In genomic region chr13:28679628-28680027, GRCh38 we compare ENCODE assay signal across 9 cellular contexts. TPM values are rescaled to one million over a fixed set of nuclear protein-coding genes. Genes with fewer than 3 reads are reported as not detected.
DNase-seq lines count a peak whose midpoint lies in the region; ATAC-seq, FAIRE-seq and TF ChIP-seq lines count a peak whose summit lies in the region.
"Had no signal": no experiment of that assay in that cellular context is flagged by ENCODE, and none has a peak within 500 bp of the region (broad histone marks: within the 10 kb centered on the region; RNA-seq: fewer than 3 reads in every experiment).

No MANE protein-coding gene starts in this region.

- H3K4me1 ChIP-seq in A549 = no peaks in the 10 kb centered on the region
- H3K4me1 ChIP-seq in CD4-positive, alpha-beta memory T cell (ENCODE audit: insufficient read depth, low read length) = no peaks in the 10 kb centered on the region

- H3K27me3 ChIP-seq in CD4-positive, alpha-beta memory T cell (ENCODE audit: insufficient read depth, low read length) = no peaks in the 10 kb centered on the region

- H3K27me3 Mint-ChIP-seq in CD4-positive, alpha-beta memory T cell = no peaks in the 10 kb centered on the region

- TF ChIP-seq POLR2A in A549 (IDR thresholded peaks at IDR 0.05; ENCODE audit: low read length) = no peak

- WGBS in A549 (ENCODE audit: missing lambda C conversion rate) = 19% methylated on average over 1 of the region's 1 CpG

- H3K4me2 ChIP-seq in A549 = no peak overlapping the region

- in situ Hi-C loops in SK-MEL-5 (cut with HindIII; ENCODE audit: low pct_unique_long_range_greater_than_20kb, low sequenced_read_pairs) = no loop called here

- peak; percentile 45 for TF ChIP-seq CTCF in A549 (IDR thresholded peaks at IDR 0.05)
- TF ChIP-seq CTCF in GM12872 (IDR thresholded peaks at IDR 0.05; ENCODE audit: insufficient read depth, low read depth, low read length) = peak; percentile 23; the same call in 1 of the 3 replicates

- peaks cover 0 to 4% (median 1%) of the 10 kb centered on the region in 4 donors for H3K4me1 Mint-ChIP-seq in CD4-positive, alpha-beta memory T cell

- ATAC-seq in A549 = peak; percentile 73 to 79; a peak in 5 of 6 replicates

- POLR2A ChIA-PET in A549 (lab: Yijun Ruan, JAX) = no interaction called here
- POLR2A ChIA-PET in CD4-positive, alpha-beta memory T cell (lab: Charles Lee; ENCODE audit: partially characterized antibody) = no interaction called here

- no peaks in the 10 kb centered on the region for H3K9me3 Mint-ChIP-seq in CD4-positive, alpha-beta memory T cell
- H3K9me3 Mint-ChIP-seq: activated T-helper 1 cell treated with anti-CD3 and anti-CD28 coated beads, Interleukin-12 subunit alpha, Interleukin-12 subunit beta, Interleukin-2, Interleukin-4 antibody, amounts not matched to agents 30 ng/mL and 10 ng/mL and 1 ng/mL, durations not matched to agents 14 hours and 24 hours and 36 hours had no signal

- no peak overlapping the region for H3K27ac ChIP-seq in A549
- H3K27ac ChIP-seq in CD4-positive, alpha-beta memory T cell (ENCODE audit: low read depth, low read length) = no peak overlapping the region

- no peak for DNase-seq in A549 (ENCODE audit: low read depth in 1 of 2, low spot score in 1 of 2)
- peak; percentile 50 for DNase-seq in SK-MEL-5 (ENCODE audit: low read depth, low spot score)
- DNase-seq in germinal center (ENCODE audit: low spot score) = peak; percentile 11
- DNase-seq in medulla oblongata (ENCODE audit: extremely low spot score) = no peak
- no peak for DNase-seq in 8988T
- DNase-seq in CD4-positive, alpha-beta memory T cell = no peak
- DNase-seq in NCI-H1417 (lab: John Stamatoyannopoulos, UW) = no peak

- H3K9me3 ChIP-seq in A549 = no peaks in the 10 kb centered on the region
- no peaks in the 10 kb centered on the region for H3K9me3 ChIP-seq in CD4-positive, alpha-beta memory T cell (ENCODE audit: control insufficient read depth in 1 of 2, low read length in 2 of 2)

- CTCF ChIA-PET in A549 (lab: Yijun Ruan, JAX) = interaction anchor here (0.8 to 2.3 kb wide), 8 partner anchors 13 to 140 kb away, joined by 3 to 7 read pairs (median 3); partner anchors contain the start of gene MTUS2
- CTCF ChIA-PET in CD4-positive, alpha-beta memory T cell (lab: Charles Lee; ENCODE audit: partially characterized antibody) = interaction anchor here (0.9 to 1.7 kb wide), 2 partner anchors 18 to 117 kb away, joined by 3 to 4 read pairs; no protein-coding TSS in a partner anchor

- peak; percentile 36 to 40 for TF ChIP-seq RAD21 in A549 (conservative IDR thresholded peaks at IDR 0.05 in 1 of 2, IDR thresholded peaks at IDR 0.05 in 1 of 2)

- peaks cover 33% of the 10 kb centered on the region for H3K36me3 ChIP-seq in CD4-positive, alpha-beta memory T cell (ENCODE audit: insufficient read depth, low read length)

- no peak for TF ChIP-seq EP300 in A549 (IDR thresholded peaks at IDR 0.05)

- peaks cover 17 to 40% of the 10 kb centered on the region in 2 donors for H3K36me3 Mint-ChIP-seq in CD4-positive, alpha-beta memory T cell

- no peak for FAIRE-seq in A549 (lab: Jason Lieb, UNC)

- peak overlapping the region in 3 of 7 donors; percentile 25 to 54 (median 41) for H3K27ac Mint-ChIP-seq in CD4-positive, alpha-beta memory T cell
- H3K27ac Mint-ChIP-seq: activated T-helper 1 cell treated with anti-CD3 and anti-CD28 coated beads, Interleukin-12 subunit alpha, Interleukin-12 subunit beta, Interleukin-2, Interleukin-4 antibody, amounts not matched to agents 30 ng/mL and 10 ng/mL and 1 ng/mL, durations not matched to agents 14 hours and 24 hours and 36 hours had no signal

- H3K4me3 Mint-ChIP-seq in CD4-positive, alpha-beta memory T cell = no peak overlapping the region
- H3K4me3 Mint-ChIP-seq: activated T-helper 1 cell treated with anti-CD3 and anti-CD28 coated beads, Interleukin-12 subunit alpha, Interleukin-12 subunit beta, Interleukin-2, Interleukin-4 antibody, amounts not matched to agents 30 ng/mL and 10 ng/mL and 1 ng/mL, durations not matched to agents 14 hours and 24 hours and 36 hours had no signal

- intact Hi-C loops in CD4-positive, alpha-beta memory T cell (cut with micrococcal nuclease) = loop anchor here (1.0 kb wide), 1 partner anchor 117 kb away; no protein-coding TSS in a partner anchor

- no peak overlapping the region for H3K4me3 ChIP-seq in A549
- H3K4me3 ChIP-seq in CD4-positive, alpha-beta memory T cell (ENCODE audit: low read length in 2 of 2) = no peak overlapping the region

TF ChIP-seq in A549, 52 proteins besides CTCF, POLR2A, EP300 and RAD21:
- 0 out of 3 replicates have a peak, but pooled peaks have one; percentile 21 for TF ChIP-seq SMC3 (IDR thresholded peaks at IDR 0.05)
- TF ChIP-seq KDM1A (IDR thresholded peaks at IDR 0.05; ENCODE audit: low read depth) = no peak
- TF ChIP-seq FOSL2 (IDR thresholded peaks at IDR 0.05) = no peak
- TF ChIP-seq FOSL2 (CRISPR knock-in tag; IDR thresholded peaks at IDR 0.05) = no peak
- TF ChIP-seq E2F6 (IDR thresholded peaks at IDR 0.05; ENCODE audit: borderline replicate concordance, low read depth) = no peak
- TF ChIP-seq ELK1 (IDR thresholded peaks at IDR 0.05; ENCODE audit: low read depth, low read length) = no peak
- TF ChIP-seq ZFP36 (IDR thresholded peaks at IDR 0.05; ENCODE audit: borderline replicate concordance, partially characterized antibody) = no peak

RNA-seq across cellular contexts. Expression of gene POMP, which starts 20.7 kb away (rescaled TPM):
- 74.9 and 111 TPM in 2 replicates for polyA plus RNA-seq in A549 (2011; rRNA removed)
- 23.7 and 27.8 TPM in 2 replicates for polyA plus RNA-seq in A549 (2012; cell fraction: cytosol; rRNA removed)
- polyA plus RNA-seq in A549 (2012; cell fraction: nucleus; rRNA removed) = 5.5 and 9.4 TPM in 2 replicates
- 99.0 to 112 TPM (median 105 TPM) in 3 replicates for polyA plus RNA-seq in A549 (2017; fragmentation: RNase III; extraction: RNeasy Plus Mini Kit Qiagen cat#74134 plus additional on column Dnase treatment)
- polyA minus RNA-seq in A549 (2011; rRNA and poly(A)+ RNA removed) = 17.5 and 18.1 TPM in 2 replicates
- total RNA-seq in SK-MEL-5 (2014; rRNA removed; shearing (Covaris generic)) = 276 and 342 TPM in 2 replicates
- polyA plus RNA-seq in SK-MEL-5 (2015; cell fraction: cytosol; rRNA removed) = 128 and 171 TPM in 2 replicates
- 31.4 and 34.1 TPM in 2 replicates for polyA plus RNA-seq in SK-MEL-5 (2015; cell fraction: nucleus; rRNA removed)
- 10 to 100 TPM; 23.0 to 24.5 TPM for total RNA-seq in CD4-positive, alpha-beta memory T cell
- polyA plus RNA-seq in CD4-positive, alpha-beta memory T cell = 100 to 1,000 TPM in 1 of 2 donors, 10 to 100 TPM in 1; 87.6 to 109 TPM

RNA-seq across cellular contexts. Expression of gene SLC46A3, which starts 39.1 kb away (rescaled TPM):
- polyA plus RNA-seq in A549 (2011; rRNA removed) (6.0 and 6.8 TPM in 2 replicates), A549 (2017; fragmentation: RNase III; extraction: RNeasy Plus Mini Kit Qiagen cat#74134 plus additional on column Dnase treatment) (2.0 to 2.5 TPM (median 2.1 TPM) in 3 replicates)
- polyA plus RNA-seq in A549 (2012; cell fraction: cytosol; rRNA removed) = 1.3 and 1.9 TPM in 2 replicates
- 2.0 and 2.5 TPM in 2 replicates for polyA plus RNA-seq in A549 (2012; cell fraction: nucleus; rRNA removed)
- 2.4 and 2.5 TPM in 2 replicates for polyA minus RNA-seq in A549 (2011; rRNA and poly(A)+ RNA removed)
- 11.9 and 12.5 TPM in 2 replicates for total RNA-seq in SK-MEL-5 (2014; rRNA removed; shearing (Covaris generic))
- polyA plus RNA-seq in SK-MEL-5 (2015; cell fraction: cytosol; rRNA removed) = 10.6 and 16.0 TPM in 2 replicates
- polyA plus RNA-seq in SK-MEL-5 (2015; cell fraction: nucleus; rRNA removed) = 14.0 and 23.3 TPM in 2 replicates
- 10 to 100 TPM; 18.7 to 18.9 TPM for total RNA-seq in CD4-positive, alpha-beta memory T cell
- 10 to 100 TPM; 25.8 to 42.1 TPM for polyA plus RNA-seq in CD4-positive, alpha-beta memory T cell

Comparison
In these comparisons a context has a peak if more than half of its experiments do, and no peak if none do; other contexts are left out.
1. DNase-seq: peak in SK-MEL-5 (single experiment) and germinal center (single experiment); none in A549 (0 of 2), medulla oblongata (single experiment), 8988T (single experiment), CD4-positive, alpha-beta memory T cell (0 of 5) and NCI-H1417 (0 of 3).
2. RNA of gene POMP, which starts 20.7 kb away (total RNA-seq): 276 to 342 TPM in SK-MEL-5; 23.0 to 24.5 TPM in CD4-positive, alpha-beta memory T cell; every median in the first group is over 10 times any median in the second.